Comparison of ENCODE assay signal across 1 cellular context in the genomic region with DNA sequence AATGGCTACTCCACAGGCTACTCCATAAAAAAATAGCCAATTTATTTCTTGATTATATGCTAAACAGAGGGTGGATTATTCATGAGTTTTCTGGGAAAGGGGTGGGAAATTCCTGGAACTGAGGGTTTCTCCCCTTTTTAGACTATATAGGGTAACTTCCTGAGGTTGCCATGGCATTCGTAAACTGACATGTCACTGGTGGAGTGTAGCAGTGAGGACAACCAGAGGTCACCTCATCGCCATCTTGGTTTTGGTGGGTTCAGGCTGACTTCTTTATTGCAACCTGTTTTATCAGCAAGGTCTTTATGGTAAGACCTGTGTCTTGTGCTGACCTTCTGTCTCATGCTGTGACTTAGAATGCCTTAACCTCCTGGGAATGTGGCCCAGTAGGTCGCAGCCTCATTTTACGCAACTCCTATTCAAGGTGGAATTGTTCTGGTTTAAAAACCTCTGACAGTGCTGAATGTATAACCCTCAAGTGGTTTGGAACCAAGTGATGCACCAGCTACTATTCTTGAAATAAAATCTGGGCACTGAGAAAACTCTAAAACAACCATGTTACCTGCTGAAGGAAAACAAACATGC.
TF ChIP-seq lines count a peak whose summit lies in the region.

No MANE protein-coding gene starts in this region.

TF ChIP-seq in WTC11, 78 proteins besides CTCF, POLR2A, EP300 and RAD21 (continued from another document):
- TF ChIP-seq ERG (CRISPR knock-in tag; IDR thresholded peaks at IDR 0.05), result no peak
- TF ChIP-seq ESRRA (CRISPR knock-in tag; IDR thresholded peaks at IDR 0.05; ENCODE audit: borderline replicate concordance), result no peak
- no peak for TF ChIP-seq HMGA2 (CRISPR knock-in tag; IDR thresholded peaks at IDR 0.05)
- TF ChIP-seq CREB1 (CRISPR knock-in tag; IDR thresholded peaks at IDR 0.05), result no peak
- no peak for TF ChIP-seq JAZF1 (CRISPR knock-in tag; IDR thresholded peaks at IDR 0.05)
- TF ChIP-seq TCF7 (CRISPR knock-in tag; IDR thresholded peaks at IDR 0.05; ENCODE audit: low read depth), result no peak
- TF ChIP-seq, protein P1, sequence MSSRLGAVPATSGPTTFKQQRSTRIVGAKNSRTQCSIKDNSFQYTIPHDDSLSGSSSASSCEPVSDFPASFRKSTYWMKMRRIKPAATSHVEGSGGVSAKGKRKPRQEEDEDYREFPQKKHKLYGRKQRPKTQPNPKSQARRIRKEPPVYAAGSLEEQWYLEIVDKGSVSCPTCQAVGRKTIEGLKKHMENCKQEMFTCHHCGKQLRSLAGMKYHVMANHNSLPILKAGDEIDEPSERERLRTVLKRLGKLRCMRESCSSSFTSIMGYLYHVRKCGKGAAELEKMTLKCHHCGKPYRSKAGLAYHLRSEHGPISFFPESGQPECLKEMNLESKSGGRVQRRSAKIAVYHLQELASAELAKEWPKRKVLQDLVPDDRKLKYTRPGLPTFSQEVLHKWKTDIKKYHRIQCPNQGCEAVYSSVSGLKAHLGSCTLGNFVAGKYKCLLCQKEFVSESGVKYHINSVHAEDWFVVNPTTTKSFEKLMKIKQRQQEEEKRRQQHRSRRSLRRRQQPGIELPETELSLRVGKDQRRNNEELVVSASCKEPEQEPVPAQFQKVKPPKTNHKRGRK (CRISPR knock-in tag; IDR thresholded peaks at IDR 0.05; ENCODE audit: borderline replicate concordance), result no peak
- no peak for TF ChIP-seq SMAD3 (CRISPR knock-in tag; IDR thresholded peaks at IDR 0.05; ENCODE audit: borderline replicate concordance)
- no peak for TF ChIP-seq NR3C1 (CRISPR knock-in tag; conservative IDR thresholded peaks at IDR 0.05; ENCODE audit: low read depth)
- TF ChIP-seq PREB (CRISPR knock-in tag; IDR thresholded peaks at IDR 0.05; ENCODE audit: borderline replicate concordance), result no peak
